Comparison of ENCODE assay signal across 9 cellular contexts in the genomic region with DNA sequence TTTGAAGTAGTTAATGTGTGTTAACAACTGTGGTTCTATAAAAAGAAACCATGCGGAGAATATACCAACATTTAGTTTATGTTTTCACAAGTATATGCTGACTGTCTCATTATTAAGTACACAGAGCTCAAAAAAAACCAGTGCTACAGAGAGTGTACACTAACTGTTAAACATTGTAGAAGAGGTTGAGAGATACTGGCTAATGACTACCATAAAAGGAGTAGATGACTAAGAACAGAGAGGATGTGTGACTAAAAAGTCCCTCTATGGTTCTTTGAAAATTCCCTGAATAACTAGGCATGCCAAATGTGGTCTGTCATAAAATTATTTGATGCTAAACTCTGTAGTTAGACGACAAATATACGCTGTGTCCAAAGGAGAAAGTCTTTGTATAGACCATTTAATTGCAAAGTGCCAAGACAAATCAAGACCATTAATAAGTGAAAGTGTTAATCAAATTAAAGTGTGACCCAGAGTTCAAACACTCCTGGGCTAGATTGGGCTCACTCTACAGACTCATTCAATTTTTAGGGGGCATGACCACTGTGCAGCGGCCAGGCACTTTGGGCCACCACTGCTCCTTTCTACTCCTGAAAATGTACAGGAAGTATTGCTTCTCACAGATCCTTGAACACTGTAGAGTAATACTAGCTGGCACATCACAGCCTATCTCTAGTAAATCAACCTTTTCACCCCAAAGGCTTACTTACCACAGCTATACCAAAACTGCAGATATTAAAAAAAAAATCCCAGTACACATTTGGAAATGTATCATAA. TPM values are rescaled to one million over a fixed set of nuclear protein-coding genes. Genes with fewer than 3 reads are reported as not detected.
DNase-seq lines count a peak whose midpoint lies in the region; ATAC-seq and TF ChIP-seq lines count a peak whose summit lies in the region.
"Had no signal": no experiment of that assay in that cellular context is flagged by ENCODE, and none has a peak within 500 bp of the region (broad histone marks: within the 10 kb centered on the region; RNA-seq: fewer than 3 reads in every experiment).

No MANE protein-coding gene starts in this region.

- no peak for DNase-seq in activated naive CD4-positive, alpha-beta T cell (lab: John Stamatoyannopoulos, UW)
- peak; percentile 28 to 91 for DNase-seq in SW 1271 (lab: John Stamatoyannopoulos, UW)
- DNase-seq in kidney epithelial cell (ENCODE audit: low read depth): peak; percentile 81
- no peak for DNase-seq in right cardiac atrium
- no peak for DNase-seq in NCI-H510A treated with DMSO at 0.1 percent for 48 hours (lab: John Stamatoyannopoulos, UW)
- DNase-seq in stomach: no peak

- H3K4me3 ChIP-seq in kidney epithelial cell (ENCODE audit: low read depth, low read length): no peak overlapping the region
- no peak overlapping the region for H3K4me3 ChIP-seq in right cardiac atrium (ENCODE audit: low read length)
- no peak overlapping the region for H3K4me3 ChIP-seq in stomach
- H3K4me3 ChIP-seq: cardiac muscle cell had no signal

- no peak for TF ChIP-seq EP300 in stomach (IDR thresholded peaks at IDR 0.05)

- no peak overlapping the region for H3K27ac ChIP-seq in right cardiac atrium (ENCODE audit: low read length)
- H3K27ac ChIP-seq in stomach: no peak overlapping the region
- H3K27ac ChIP-seq: cardiac muscle cell had no signal

- peaks cover 54% of the 10 kb centered on the region for H3K4me1 Mint-ChIP-seq in activated naive CD4-positive, alpha-beta T cell treated with anti-CD3 and anti-CD28 coated beads, Interleukin-2, amount 50 U/mL, for 24 hours

- no peaks in the 10 kb centered on the region for H3K36me3 ChIP-seq in kidney epithelial cell (ENCODE audit: control insufficient read depth, insufficient read depth, low read length)
- H3K36me3 ChIP-seq in stomach: no peaks in the 10 kb centered on the region
- H3K36me3 ChIP-seq: cardiac muscle cell had no signal

- intact Hi-C loops in right cardiac atrium (cut with DNase I): no loop called here
- intact Hi-C loops in stomach (cut with DNase I; ENCODE audit: low total_unique reads): no loop called here

- ATAC-seq in HG02870 (IDR thresholded peaks at IDR 0.05; ENCODE audit: unreplicated experiment): peak; percentile 84
- no peak for ATAC-seq in right cardiac atrium

- no peaks in the 10 kb centered on the region for H3K27me3 Mint-ChIP-seq in activated naive CD4-positive, alpha-beta T cell treated with anti-CD3 and anti-CD28 coated beads, Interleukin-2, amount 50 U/mL, for 24 hours

- peak overlapping the region; percentile 90 for H3K27ac Mint-ChIP-seq in activated naive CD4-positive, alpha-beta T cell treated with anti-CD3 and anti-CD28 coated beads, Interleukin-2, amount 50 U/mL, for 24 hours

- 82% methylated on average over 4 of the region's 4 CpGs for WGBS in right cardiac atrium
- WGBS in stomach, 5 donors: 66 to 80% (median 74%) methylated on average over 4 of the region's 4 CpGs

- H3K4me3 Mint-ChIP-seq in activated naive CD4-positive, alpha-beta T cell treated with anti-CD3 and anti-CD28 coated beads, Interleukin-2, amount 50 U/mL, for 24 hours: peak overlapping the region; percentile 59

- peaks cover 5% of the 10 kb centered on the region for H3K36me3 Mint-ChIP-seq in activated naive CD4-positive, alpha-beta T cell treated with anti-CD3 and anti-CD28 coated beads, Interleukin-2, amount 50 U/mL, for 24 hours

- no peak for TF ChIP-seq POLR2A in stomach (IDR thresholded peaks at IDR 0.05)

- H3K9me3 ChIP-seq in right cardiac atrium (ENCODE audit: control insufficient read depth, low read length) (no peaks in the 10 kb centered on the region), stomach (no peaks in the 10 kb centered on the region)

- H3K9me3 Mint-ChIP-seq in activated naive CD4-positive, alpha-beta T cell treated with anti-CD3 and anti-CD28 coated beads, Interleukin-2, amount 50 U/mL, for 24 hours: no peaks in the 10 kb centered on the region

- H3K27me3 ChIP-seq in kidney epithelial cell (ENCODE audit: control insufficient read depth, insufficient read depth, low read length): no peaks in the 10 kb centered on the region
- no peaks in the 10 kb centered on the region for H3K27me3 ChIP-seq in right cardiac atrium (ENCODE audit: control insufficient read depth, insufficient read depth)
- H3K27me3 ChIP-seq in stomach: no peaks in the 10 kb centered on the region
- H3K27me3 ChIP-seq: cardiac muscle cell had no signal

- no peak for TF ChIP-seq CTCF in kidney epithelial cell (IDR thresholded peaks at IDR 0.05; ENCODE audit: insufficient read depth, low read length, poor library complexity, severe bottlenecking)
- TF ChIP-seq CTCF in stomach (IDR thresholded peaks at IDR 0.05): no peak

- peaks cover 4% of the 10 kb centered on the region for H3K4me1 ChIP-seq in right cardiac atrium (ENCODE audit: control insufficient read depth, insufficient read depth, low read length)
- H3K4me1 ChIP-seq in stomach: peaks cover 0 to 3% (median 0%) of the 10 kb centered on the region in 4 donors

RNA-seq across cellular contexts. Expression of gene SERTAD2, which starts 45.1 kb away (rescaled TPM):
- total RNA-seq in kidney epithelial cell: 11.8 and 13.2 TPM in 2 replicates
- 10 to 100 TPM; 17.9 to 25.4 (median 20.0) TPM for total RNA-seq in right cardiac atrium
- polyA plus RNA-seq in right cardiac atrium: 8.2 TPM
- total RNA-seq in stomach: 10 to 100 TPM in 2 of 5 donors, 1 to 10 TPM in 3; 2.0 to 11.9 (median 9.3) TPM
- polyA plus RNA-seq in stomach: 1 to 10 TPM; 2.9 to 7.2 (median 5.7) TPM

Comparison
In these comparisons a context has a peak if more than half of its experiments do, and no peak if none do; other contexts are left out.
1. DNase-seq: peak in SW 1271 (2 of 2) and kidney epithelial cell (single experiment); none in activated naive CD4-positive, alpha-beta T cell (0 of 4), right cardiac atrium (0 of 3), NCI-H510A treated with DMSO at 0.1 percent for 48 hours (single experiment) and stomach (single experiment).